9 cellular contexts compared by ENCODE assay signal in genomic region chr19:41939861-41940442, GRCh38. TPM values are rescaled to one million over a fixed set of nuclear protein-coding genes. Genes with fewer than 3 reads are reported as not detected.
DNase-seq lines count a peak whose midpoint lies in the region; ATAC-seq, FAIRE-seq and TF ChIP-seq lines count a peak whose summit lies in the region.
"Had no signal": no experiment of that assay in that cellular context is flagged by ENCODE, and none has a peak within 500 bp of the region (broad histone marks: within the 10 kb centered on the region; RNA-seq: fewer than 3 reads in every experiment).

No MANE protein-coding gene starts in this region.

- H2BK15ac ChIP-seq in mesenchymal stem cell (ENCODE audit: low read depth, poor library complexity, severe bottlenecking) = peak overlapping the region; percentile 78

- H3K9me3 ChIP-seq in NT2/D1 (ENCODE audit: insufficient read depth, low read length) (no peaks in the 10 kb centered on the region), GM12878 (replicated peaks; ENCODE audit: control insufficient read depth, insufficient read depth, low read length) (no peaks in the 10 kb centered on the region; the same call in 2 of the 3 replicates), mesenchymal stem cell (ENCODE audit: control insufficient read depth, low read length) (no peaks in the 10 kb centered on the region), upper lobe of left lung (no peaks in the 10 kb centered on the region)

- 3% methylated on average over 39 of the region's 64 CpGs for WGBS in GM12878 (ENCODE audit: insufficient coverage, insufficient replicate concordance, low lambda C conversion rate, missing lambda C conversion rate)
- under 1% methylated on average over 50 of the region's 64 CpGs for WGBS in mesenchymal stem cell
- WGBS in upper lobe of left lung, 2 donors = 0 to 6% methylated on average over 6 to 40 of the region's 64 CpGs

- POLR2A ChIA-PET in GM12878 (lab: Charles Lee) = interaction anchor here (0.7 to 1.3 kb wide), 2 partner anchors 10 to 66 kb away, joined by 3 read pairs; no protein-coding TSS in a partner anchor

- no peak overlapping the region for H2BK5ac ChIP-seq in mesenchymal stem cell (ENCODE audit: low read depth, low read length, poor library complexity, severe bottlenecking)

- no peak overlapping the region for H2BK12ac ChIP-seq in mesenchymal stem cell (ENCODE audit: low read length in 2 of 2)

- no peak for TF ChIP-seq EP300 in GM12878 (IDR thresholded peaks at IDR 0.05; ENCODE audit: borderline replicate concordance in 1 of 2, control insufficient read depth in 1 of 2, low read depth in 2 of 2, low read length in 2 of 2)
- TF ChIP-seq EP300 in upper lobe of left lung (IDR thresholded peaks at IDR 0.05) = no peak

- no peak overlapping the region for H3K23ac ChIP-seq in mesenchymal stem cell (ENCODE audit: low read length in 2 of 2)

- no peak for DNase-seq in NT2/D1 (ENCODE audit: low read depth, low spot score)
- no peak for DNase-seq in GM12878 (ENCODE audit: low read depth, low spot score)
- DNase-seq in mesenchymal stem cell = no peak
- DNase-seq in upper lobe of left lung = peak; percentile 34 to 89
- no peak for DNase-seq in NCI-H1930 (lab: John Stamatoyannopoulos, UW)

- peak overlapping the region; percentile 92 for H4K8ac ChIP-seq in mesenchymal stem cell (ENCODE audit: low read length)

- peak overlapping the region; percentile 77 for H3K4me2 ChIP-seq in GM12878 (ENCODE audit: control insufficient read depth, insufficient read depth)
- peak overlapping the region; percentile 96 for H3K4me2 ChIP-seq in mesenchymal stem cell (ENCODE audit: low read length, poor library complexity, severe bottlenecking)

- H3K27ac ChIP-seq in GM12878 (ENCODE audit: control insufficient read depth, insufficient read depth) (peak overlapping the region; percentile 53; the same call in 1 of the 2 replicates), mesenchymal stem cell (ENCODE audit: low read length, poor library complexity, severe bottlenecking) (no peak overlapping the region), upper lobe of left lung (peak overlapping the region in 2 of 4 donors; percentile 32 to 46)

- SMC1A ChIA-PET in GM12878 (lab: Charles Lee; ENCODE audit: uncharacterized antibody, unreplicated experiment) = no interaction called here

- H3K4me3 ChIP-seq in GM08714 (ENCODE audit: low read length) (peak overlapping the region; percentile 43; the same call in 1 of the 2 replicates), NT2/D1 (ENCODE audit: insufficient read length, low read depth) (peak overlapping the region; percentile 40), GM12878 (peak overlapping the region; percentile 88), mesenchymal stem cell (ENCODE audit: insufficient read depth in 1 of 2, low read depth in 1 of 2, low read length in 2 of 2) (peak overlapping the region; percentile 62 to 74), upper lobe of left lung (peak overlapping the region; percentile 43 to 60 (median 49))

- H3K4me1 ChIP-seq in NT2/D1 (ENCODE audit: insufficient read depth, insufficient read length) (no peaks in the 10 kb centered on the region), GM12878 (ENCODE audit: control insufficient read depth, insufficient read depth, low read length) (peaks cover 33% of the 10 kb centered on the region), mesenchymal stem cell (ENCODE audit: control insufficient read depth, insufficient read depth, low read depth, low read length) (peaks cover 9% of the 10 kb centered on the region), upper lobe of left lung (peaks cover 6 to 16% (median 16%) of the 10 kb centered on the region in 4 donors)

- peak overlapping the region; percentile 56 for H3K9ac ChIP-seq in NT2/D1 (ENCODE audit: insufficient read length, low read depth)
- peak overlapping the region; percentile 87 for H3K9ac ChIP-seq in GM12878 (ENCODE audit: control insufficient read depth, insufficient read depth, low read length)
- H3K9ac ChIP-seq in mesenchymal stem cell (ENCODE audit: low read length) = peak overlapping the region; percentile 75

- FAIRE-seq in GM12878 (lab: Jason Lieb, UNC) = no peak

- H3K27me3 ChIP-seq in NT2/D1 (ENCODE audit: insufficient read depth, insufficient read length) (peaks cover 30% of the 10 kb centered on the region), GM12878 (replicated peaks in 1 of 2; ENCODE audit: control insufficient read depth in 2 of 2, insufficient read depth in 2 of 2, low read length in 1 of 2) (no peaks in the 10 kb centered on the region; a peak in 2 of 4 replicates), mesenchymal stem cell (ENCODE audit: control insufficient read depth in 1 of 2, insufficient read depth in 1 of 2, low read length in 2 of 2) (peaks cover 22 to 25% of the 10 kb centered on the region in 2 experiments), upper lobe of left lung (peaks cover 0 to 26% (median 13%) of the 10 kb centered on the region in 4 donors)

- in situ Hi-C loops in GM12878 (cut with MboI) = loop anchor here (25.0 kb wide), 1 partner anchor 1822 kb away; the partner anchor contains the start of gene SMG9

- CTCF ChIA-PET in GM12878 (lab: Yijun Ruan, JAX) = interaction anchor here (0.8 to 10.0 kb wide), 2 partner anchors 67 to 79 kb away, joined by 3 to 98 read pairs; partner anchors contain the start of gene RPS19

- H4K91ac ChIP-seq in mesenchymal stem cell (ENCODE audit: low read length) = no peak overlapping the region

- BruUV-seq in GM12878 (replicated peaks; lab: Mats Ljungman, UMichigan) = no TSS peak

- no peaks in the 10 kb centered on the region for H3K79me1 ChIP-seq in mesenchymal stem cell (replicated peaks; ENCODE audit: low read length, poor library complexity, severe bottlenecking)

- RAD21 ChIA-PET in GM12878 (lab: Charles Lee; ENCODE audit: unreplicated experiment) = interaction anchor here (0.8 kb wide), 1 partner anchor 80 kb away, joined by 3 read pairs; the partner anchor contains the start of gene RPS19

- H3K18ac ChIP-seq in mesenchymal stem cell (ENCODE audit: low read depth in 1 of 2, low read length in 2 of 2) = peak overlapping the region; percentile 58 to 90

- peak; percentile 78 for TF ChIP-seq POLR2A in GM12878 (IDR thresholded peaks at IDR 0.05; ENCODE audit: low read depth, low read length)
- TF ChIP-seq POLR2A in upper lobe of left lung (IDR thresholded peaks at IDR 0.05) = no peak

- TF ChIP-seq RAD21 in GM12878 (IDR thresholded peaks at IDR 0.05; ENCODE audit: insufficient read depth, low read depth, low read length) = no peak

- intact Hi-C loops in GM12878 (cut with micrococcal nuclease; ENCODE audit: unreplicated experiment) = no loop called here

- H2AFZ ChIP-seq in GM12878 (ENCODE audit: control insufficient read depth, low read depth, low read length) (peak overlapping the region; percentile 48), mesenchymal stem cell (ENCODE audit: low read depth, low read length) (no peak overlapping the region)

- H3K4ac ChIP-seq in mesenchymal stem cell (ENCODE audit: low read depth in 1 of 2, low read length in 2 of 2) = peak overlapping the region in 1 of 2 experiments; percentile 24

- peak overlapping the region; percentile 98 for H2BK120ac ChIP-seq in mesenchymal stem cell (ENCODE audit: low read depth, low read length)

- no peak overlapping the region for H2AK5ac ChIP-seq in mesenchymal stem cell (ENCODE audit: low read length, severe bottlenecking)

- peak; percentile 60 for ATAC-seq in GM12878
- ATAC-seq in upper lobe of left lung (ENCODE audit: low FRiP score in 2 of 2) = peak in 1 of 2 donors; percentile 55
- ATAC-seq in GM21381 (IDR thresholded peaks at IDR 0.05; ENCODE audit: unreplicated experiment) = no peak
- no peak for ATAC-seq in HG02840 (IDR thresholded peaks at IDR 0.05; ENCODE audit: low FRiP score, unreplicated experiment)

- no peaks in the 10 kb centered on the region for H3K79me2 ChIP-seq in GM12878 (ENCODE audit: control insufficient read depth, insufficient read depth, low read length)

- H3K36me3 ChIP-seq in NT2/D1 (ENCODE audit: insufficient read depth, insufficient read length, low read length) = no peaks in the 10 kb centered on the region
- no peaks in the 10 kb centered on the region for H3K36me3 ChIP-seq in GM12878 (ENCODE audit: control insufficient read depth in 2 of 2, insufficient read depth in 2 of 2, low read length in 1 of 2)
- no peaks in the 10 kb centered on the region for H3K36me3 ChIP-seq in mesenchymal stem cell (ENCODE audit: control insufficient read depth in 1 of 2, insufficient read depth in 2 of 2, low read depth in 1 of 2, low read length in 2 of 2)
- no peaks in the 10 kb centered on the region for H3K36me3 ChIP-seq in upper lobe of left lung

- H3K14ac ChIP-seq in mesenchymal stem cell (ENCODE audit: low read length in 2 of 2) = no peak overlapping the region

- no peaks in the 10 kb centered on the region for H4K20me1 ChIP-seq in GM12878 (ENCODE audit: control insufficient read depth, insufficient read depth)

- TF ChIP-seq CTCF in GM12878 (IDR thresholded peaks at IDR 0.05 in 2 of 3, conservative IDR thresholded peaks at IDR 0.05 in 1 of 3; ENCODE audit: control insufficient read depth in 2 of 3, extremely low read depth in 1 of 3, insufficient read depth in 1 of 3, low read depth in 3 of 3, low read length in 3 of 3) (no peak), upper lobe of left lung (IDR thresholded peaks at IDR 0.05) (no peak)

RNA-seq across cellular contexts. Expression of gene ERFL, which starts 11.7 kb away (rescaled TPM):
- total RNA-seq in GM12878 (2013; cell fraction: nucleolus; rRNA removed) = 0.83 and 1.2 TPM in 2 replicates
- 0.11 TPM in 1 of 2 replicates, not detected in the other for total RNA-seq in GM12878 (2014; rRNA removed)
- not detected in 2 replicates for total RNA-seq in GM12878 (2014; rRNA removed; fragmentation: Illumina TruSeq; extraction: Trizol)
- 0.10 and 0.19 TPM in 2 replicates for total RNA-seq in GM12878 (2021)
- polyA plus RNA-seq in GM12878 (2011; ENCODE audit: low read depth) = 0.46 TPM
- polyA plus RNA-seq in GM12878 (2011; rRNA removed) = 0.05 TPM in 1 of 2 replicates, not detected in the other
- polyA plus RNA-seq in GM12878 (2011; cell fraction: cytosol; rRNA removed) = 0.04 and 0.10 TPM in 2 replicates
- polyA plus RNA-seq in GM12878 (2011; cell fraction: nucleus; rRNA removed) = 1.2 and 1.3 TPM in 2 replicates
- 1.00 and 1.4 TPM in 2 replicates for polyA plus RNA-seq in GM12878 (2012)
- 0.04 TPM in 1 of 2 replicates, not detected in the other for polyA plus RNA-seq in GM12878 (2014; fragmentation: Illumina TruSeq; extraction: Trizol)
- not detected for polyA plus RNA-seq in GM12878 (2014; fragmentation: Nextera tagmentation; extraction: Ambion mirVana)
- polyA plus RNA-seq in GM12878 (2014; rRNA removed) = 0.10 TPM in 1 of 2 replicates, not detected in the other
- polyA plus RNA-seq in GM12878 (2016; fragmentation: Nextera tagmentation; extraction: Ambion mirVana) = not detected
- not detected in 2 replicates for polyA minus RNA-seq in GM12878 (2011; rRNA and poly(A)+ RNA removed)
- polyA minus RNA-seq in GM12878 (2011; cell fraction: cytosol; rRNA and poly(A)+ RNA removed) = not detected in 2 replicates
- polyA minus RNA-seq in GM12878 (2011; cell fraction: nucleus; rRNA and poly(A)+ RNA removed) = 0.24 TPM in 1 of 2 replicates, not detected in the other
- polyA plus RNA-seq in mesenchymal stem cell (2013, experiment 1 of 2) = 0.06 TPM
- polyA plus RNA-seq in mesenchymal stem cell (2013, experiment 2 of 2) = 0.05 TPM
- 1 to 10 TPM in 2 of 6 donors, under 1 TPM in 3, not detected in 1; 0.20 to 6.3 (median 0.49) TPM for total RNA-seq in upper lobe of left lung
- total RNA-seq: NCI-H460 had no signal

RNA-seq across cellular contexts. Expression of gene RABAC1, which starts 19.2 kb away (rescaled TPM):
- 9.6 and 11.0 TPM in 2 replicates for total RNA-seq in GM12878 (2013; cell fraction: nucleolus; rRNA removed)
- total RNA-seq in GM12878 (2014; rRNA removed) (90.6 and 104 TPM in 2 replicates), GM12878 (2014; rRNA removed; fragmentation: Illumina TruSeq; extraction: Trizol) (14.1 and 15.6 TPM in 2 replicates), GM12878 (2021) (71.2 and 80.6 TPM in 2 replicates), upper lobe of left lung (100 to 1,000 TPM in 5 of 6 donors, 10 to 100 TPM in 1; 59.7 to 222 (median 163) TPM)
- polyA plus RNA-seq in GM12878 (2011; ENCODE audit: low read depth) = 57.5 TPM
- polyA plus RNA-seq in GM12878 (2011; rRNA removed) (8.3 and 15.9 TPM in 2 replicates), GM12878 (2014; fragmentation: Illumina TruSeq; extraction: Trizol) (5.2 and 11.1 TPM in 2 replicates), GM12878 (2014; fragmentation: Nextera tagmentation; extraction: Ambion mirVana) (10 to 100 TPM; 10.9 to 27.3 TPM), GM12878 (2014; rRNA removed) (115 and 118 TPM in 2 replicates), GM12878 (2016; fragmentation: Nextera tagmentation; extraction: Ambion mirVana) (10 to 100 TPM; 86.9 to 90.4 TPM)
- 41.8 and 54.8 TPM in 2 replicates for polyA plus RNA-seq in GM12878 (2011; cell fraction: cytosol; rRNA removed)
- 25.1 and 27.7 TPM in 2 replicates for polyA plus RNA-seq in GM12878 (2011; cell fraction: nucleus; rRNA removed)
- 69.9 and 85.8 TPM in 2 replicates for polyA plus RNA-seq in GM12878 (2012)
- polyA minus RNA-seq in GM12878 (2011; rRNA and poly(A)+ RNA removed) = 11.8 and 16.9 TPM in 2 replicates
- polyA minus RNA-seq in GM12878 (2011; cell fraction: cytosol; rRNA and poly(A)+ RNA removed) = 4.4 and 4.8 TPM in 2 replicates
- 7.6 and 12.1 TPM in 2 replicates for polyA minus RNA-seq in GM12878 (2011; cell fraction: nucleus; rRNA and poly(A)+ RNA removed)
- polyA plus RNA-seq in mesenchymal stem cell (2013, experiment 1 of 2) = 292 TPM
- 293 TPM for polyA plus RNA-seq in mesenchymal stem cell (2013, experiment 2 of 2)

RNA-seq across cellular contexts. Expression of gene ATP1A3, which starts 54.1 kb away (rescaled TPM):
- total RNA-seq in GM12878 (2013; cell fraction: nucleolus; rRNA removed) = 1.6 and 3.6 TPM in 2 replicates
- total RNA-seq in GM12878 (2014; rRNA removed) = 0.17 and 0.22 TPM in 2 replicates
- total RNA-seq in GM12878 (2014; rRNA removed; fragmentation: Illumina TruSeq; extraction: Trizol) = 0.09 and 0.22 TPM in 2 replicates
- total RNA-seq in GM12878 (2021) = 0.64 and 0.72 TPM in 2 replicates
- polyA plus RNA-seq in GM12878 (2011; ENCODE audit: low read depth) = 0.76 TPM
- 0.20 TPM in 1 of 2 replicates, not detected in the other for polyA plus RNA-seq in GM12878 (2011; rRNA removed)
- 0.22 and 0.24 TPM in 2 replicates for polyA plus RNA-seq in GM12878 (2011; cell fraction: cytosol; rRNA removed)
- 0.73 and 0.85 TPM in 2 replicates for polyA plus RNA-seq in GM12878 (2011; cell fraction: nucleus; rRNA removed)
- 2.4 TPM in 2 replicates for polyA plus RNA-seq in GM12878 (2012)
- 0.06 and 0.37 TPM in 2 replicates for polyA plus RNA-seq in GM12878 (2014; fragmentation: Illumina TruSeq; extraction: Trizol)
- not detected for polyA plus RNA-seq in GM12878 (2014; fragmentation: Nextera tagmentation; extraction: Ambion mirVana)
- polyA plus RNA-seq in GM12878 (2014; rRNA removed) = 0.28 and 0.84 TPM in 2 replicates
- under 1 TPM; 0.39 to 0.86 TPM for polyA plus RNA-seq in GM12878 (2016; fragmentation: Nextera tagmentation; extraction: Ambion mirVana)
- 0.29 and 0.41 TPM in 2 replicates for polyA minus RNA-seq in GM12878 (2011; rRNA and poly(A)+ RNA removed)
- polyA minus RNA-seq in GM12878 (2011; cell fraction: cytosol; rRNA and poly(A)+ RNA removed) = 0.62 and 0.67 TPM in 2 replicates
- 0.24 and 0.38 TPM in 2 replicates for polyA minus RNA-seq in GM12878 (2011; cell fraction: nucleus; rRNA and poly(A)+ RNA removed)
- polyA plus RNA-seq in mesenchymal stem cell (2013, experiment 1 of 2) = 0.08 TPM
- polyA plus RNA-seq in mesenchymal stem cell (2013, experiment 2 of 2) = 0.11 TPM
- under 1 TPM in 4 of 6 donors, not detected in 2; under 0.01 to 0.51 (median 0.15) TPM for total RNA-seq in upper lobe of left lung

RNA-seq across cellular contexts. Expression of gene ARHGEF1, which starts 57.0 kb away (rescaled TPM):
- total RNA-seq in GM12878 (2013; cell fraction: nucleolus; rRNA removed) = 129 and 142 TPM in 2 replicates
- total RNA-seq in GM12878 (2014; rRNA removed) (63.3 and 67.8 TPM in 2 replicates), GM12878 (2014; rRNA removed; fragmentation: Illumina TruSeq; extraction: Trizol) (21.2 and 21.7 TPM in 2 replicates), GM12878 (2021) (185 and 207 TPM in 2 replicates), upper lobe of left lung (100 to 1,000 TPM; 115 to 731 (median 233) TPM)
- polyA plus RNA-seq in GM12878 (2011; ENCODE audit: low read depth) = 58.7 TPM
- polyA plus RNA-seq in GM12878 (2011; rRNA removed) (22.5 and 40.1 TPM in 2 replicates), GM12878 (2014; fragmentation: Illumina TruSeq; extraction: Trizol) (13.4 and 35.3 TPM in 2 replicates), GM12878 (2014; fragmentation: Nextera tagmentation; extraction: Ambion mirVana) (1 to 10 TPM; 1.2 to 5.9 TPM), GM12878 (2014; rRNA removed) (151 and 182 TPM in 2 replicates), GM12878 (2016; fragmentation: Nextera tagmentation; extraction: Ambion mirVana) (100 to 1,000 TPM in 1 of 2 experiments, 10 to 100 TPM in 1; 89.7 to 110 TPM)
- polyA plus RNA-seq in GM12878 (2011; cell fraction: cytosol; rRNA removed) = 52.3 and 74.7 TPM in 2 replicates
- polyA plus RNA-seq in GM12878 (2011; cell fraction: nucleus; rRNA removed) = 425 and 583 TPM in 2 replicates
- polyA plus RNA-seq in GM12878 (2012) = 158 and 192 TPM in 2 replicates
- polyA minus RNA-seq in GM12878 (2011; rRNA and poly(A)+ RNA removed) = 21.7 and 42.7 TPM in 2 replicates
- polyA minus RNA-seq in GM12878 (2011; cell fraction: cytosol; rRNA and poly(A)+ RNA removed) = 28.9 and 30.2 TPM in 2 replicates
- polyA minus RNA-seq in GM12878 (2011; cell fraction: nucleus; rRNA and poly(A)+ RNA removed) = 40.9 and 71.2 TPM in 2 replicates
- 69.1 TPM for polyA plus RNA-seq in mesenchymal stem cell (2013, experiment 1 of 2)
- polyA plus RNA-seq in mesenchymal stem cell (2013, experiment 2 of 2) = 65.8 TPM

Comparison
In these comparisons a context has a peak if more than half of its experiments do, and no peak if none do; other contexts are left out.
1. DNase-seq: peak in upper lobe of left lung (2 of 2); none in NT2/D1 (single experiment), GM12878 (single experiment), mesenchymal stem cell (single experiment) and NCI-H1930 (0 of 2).
2. Peak in every context shown above with its lines, with median percentiles within 50 percentile points of each other: H3K4me3 ChIP-seq and H3K9ac ChIP-seq.